Comparison of ENCODE assay signal across 1 cellular context in genomic region chr11:118136826-118137225, GRCh38.
TF ChIP-seq lines count a peak whose summit lies in the region.

No MANE protein-coding gene starts in this region.

TF ChIP-seq in IMR-90, 13 proteins besides CTCF, POLR2A, EP300 and RAD21:
- TF ChIP-seq CHD1 (IDR thresholded peaks at IDR 0.05; ENCODE audit: low read depth, low read length) (no peak), RCOR1 (IDR thresholded peaks at IDR 0.05; ENCODE audit: insufficient replicate concordance, low read length) (no peak), MAZ (IDR thresholded peaks at IDR 0.05; ENCODE audit: borderline replicate concordance, low read depth, low read length) (no peak), MXI1 (IDR thresholded peaks at IDR 0.05; ENCODE audit: borderline replicate concordance, low read depth, low read length) (no peak), RFX5 (IDR thresholded peaks at IDR 0.05; ENCODE audit: low read depth, low read length) (no peak), USF2 (IDR thresholded peaks at IDR 0.05; ENCODE audit: low read depth, low read length) (no peak), CEBPB (IDR thresholded peaks at IDR 0.05; ENCODE audit: low read depth, low read length) (no peak), SMC3 (IDR thresholded peaks at IDR 0.05; ENCODE audit: low read depth, low read length) (no peak), BHLHE40 (IDR thresholded peaks at IDR 0.05; ENCODE audit: low read depth, low read length) (no peak), MAFK (IDR thresholded peaks at IDR 0.05; ENCODE audit: low read depth, low read length) (no peak), FOS (IDR thresholded peaks at IDR 0.05; ENCODE audit: low read depth, low read length) (no peak), NFE2L2 (IDR thresholded peaks at IDR 0.05; ENCODE audit: low read depth, low read length) (no peak)
- TF ChIP-seq, protein P1, sequence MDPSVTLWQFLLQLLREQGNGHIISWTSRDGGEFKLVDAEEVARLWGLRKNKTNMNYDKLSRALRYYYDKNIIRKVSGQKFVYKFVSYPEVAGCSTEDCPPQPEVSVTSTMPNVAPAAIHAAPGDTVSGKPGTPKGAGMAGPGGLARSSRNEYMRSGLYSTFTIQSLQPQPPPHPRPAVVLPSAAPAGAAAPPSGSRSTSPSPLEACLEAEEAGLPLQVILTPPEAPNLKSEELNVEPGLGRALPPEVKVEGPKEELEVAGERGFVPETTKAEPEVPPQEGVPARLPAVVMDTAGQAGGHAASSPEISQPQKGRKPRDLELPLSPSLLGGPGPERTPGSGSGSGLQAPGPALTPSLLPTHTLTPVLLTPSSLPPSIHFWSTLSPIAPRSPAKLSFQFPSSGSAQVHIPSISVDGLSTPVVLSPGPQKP (IDR thresholded peaks at IDR 0.05; ENCODE audit: borderline replicate concordance, low read depth, low read length), result no peak
